ENCODE assay signal across 11 cellular contexts in genomic region chr10:3808689-3809199, GRCh38. TPM values are rescaled to one million over a fixed set of nuclear protein-coding genes. Genes with fewer than 3 reads are reported as not detected.
A peak's percentile ranks its signal among the peaks of the same experiment; 100 is the strongest.
DNase-seq lines count a peak whose midpoint lies in the region; ATAC-seq and TF ChIP-seq lines count a peak whose summit lies in the region.
"Had no signal": no experiment of that assay in that cellular context is flagged by ENCODE, and none has a peak within 500 bp of the region (broad histone marks: within the 10 kb centered on the region; RNA-seq: fewer than 3 reads in every experiment).

No MANE protein-coding gene starts in this region.

- H3K36me3 Mint-ChIP-seq in natural killer cell treated with Interleukin-12 subunit alpha and Interleukin-12 subunit beta and Interleukin-15 and Interleukin-18, amount 100 ng/mL, for 72 hours = no peaks in the 10 kb centered on the region

- H2BK120ac ChIP-seq in IMR-90 (ENCODE audit: low read depth, low read length) = peak overlapping the region; percentile 100

- dilution Hi-C loops in IMR-90 (cut with HindIII; ENCODE audit: low sequenced_read_pairs, unreplicated experiment) = no loop called here

- peak overlapping the region; percentile 90 for H2BK15ac ChIP-seq in IMR-90 (ENCODE audit: low read depth, low read length)

- peaks cover 33% of the 10 kb centered on the region for H3K9me1 ChIP-seq in IMR-90 (ENCODE audit: insufficient read depth, low read length)

- no peaks in the 10 kb centered on the region for H3K36me3 ChIP-seq in ACC112 (ENCODE audit: insufficient read depth, low read length)
- H3K36me3 ChIP-seq in IMR-90 (ENCODE audit: control insufficient read depth, insufficient read depth, low read length) = no peaks in the 10 kb centered on the region
- H3K36me3 ChIP-seq in colonic mucosa = no peaks in the 10 kb centered on the region

- 89% methylated on average over 4 of the region's 6 CpGs; no CpG with 5 or more reads in 1 of the 2 experiments for WGBS in IMR-90 (ENCODE audit: extremely low coverage in 2 of 2, insufficient read length in 1 of 2), 2 experiments

- no peak for ATAC-seq in IMR-90 (ENCODE audit: low read depth)
- ATAC-seq in natural killer cell treated with Interleukin-12 subunit alpha and Interleukin-12 subunit beta and Interleukin-15 and Interleukin-18, amount 100 ng/mL, for 72 hours = no peak

- peak overlapping the region; percentile 97 for H2AK5ac ChIP-seq in IMR-90 (ENCODE audit: low read depth, low read length)

- no peak overlapping the region for H3K27ac Mint-ChIP-seq in natural killer cell treated with Interleukin-12 subunit alpha and Interleukin-12 subunit beta and Interleukin-15 and Interleukin-18, amount 100 ng/mL, for 72 hours

- H3K4me3 ChIP-seq in ACC112 (ENCODE audit: low read depth, low read length) = no peak overlapping the region
- H3K4me3 ChIP-seq in IMR-90 (ENCODE audit: insufficient read depth, low read depth, low read length) = no peak overlapping the region
- H3K4me3 ChIP-seq in colonic mucosa = no peak overlapping the region

- H3K4ac ChIP-seq in IMR-90 (ENCODE audit: low read depth, low read length) = peak overlapping the region; percentile 90

- peaks cover 0 to 35% of the 10 kb centered on the region in 2 experiments; a peak in 3 of 4 replicates for H3K79me1 ChIP-seq in IMR-90 (ENCODE audit: low read depth in 1 of 2, low read length in 2 of 2)

- no peak overlapping the region for H2AK9ac ChIP-seq in IMR-90 (replicated peaks; ENCODE audit: low read depth, low read length, poor library complexity)

- peaks cover 50 to 71% of the 10 kb centered on the region in 2 donors for H3K4me1 Mint-ChIP-seq in natural killer cell treated with Interleukin-12 subunit alpha and Interleukin-12 subunit beta and Interleukin-15 and Interleukin-18, amount 100 ng/mL, for 72 hours (ENCODE audit: low read depth in 2 of 2)

- no peak for DNase-seq in IMR-90
- DNase-seq in colonic mucosa = no peak
- DNase-seq in natural killer cell treated with Interleukin-12 subunit alpha and Interleukin-12 subunit beta and Interleukin-15 and Interleukin-18, amount 100 ng/mL, for 72 hours (ENCODE audit: low spot score) = no peak
- no peak for DNase-seq in GM03348 (ENCODE audit: low spot score)
- no peak for DNase-seq in GDM1 (lab: John Stamatoyannopoulos, UW)
- DNase-seq in DMS153 treated with DMSO at 0.1 percent for 48 hours (lab: John Stamatoyannopoulos, UW; ENCODE audit: unreplicated experiment) = no peak
- DNase-seq in effector CD4-positive, alpha-beta T cell = no peak
- DNase-seq: COR-L47, left colon, NCI-H748 treated with DMSO at 0.1 percent for 48 hours had no signal

- no peaks in the 10 kb centered on the region for H3K9me3 Mint-ChIP-seq in natural killer cell treated with Interleukin-12 subunit alpha and Interleukin-12 subunit beta and Interleukin-15 and Interleukin-18, amount 100 ng/mL, for 72 hours

- no peak for TF ChIP-seq POLR2A in IMR-90 (IDR thresholded peaks at IDR 0.05; ENCODE audit: low read depth, low read length)

- TF ChIP-seq CTCF in IMR-90 (conservative IDR thresholded peaks at IDR 0.05; ENCODE audit: low read depth, low read length) (no peak), colonic mucosa (IDR thresholded peaks at IDR 0.05) (no peak)

- POLR2A ChIA-PET in IMR-90 (lab: Charles Lee; ENCODE audit: unreplicated experiment) = interaction anchor here (0.6 kb wide), 1 partner anchor 87 kb away, joined by 3 read pairs; no protein-coding TSS in a partner anchor

- peak overlapping the region; percentile 80 for H3K23ac ChIP-seq in IMR-90 (ENCODE audit: low read depth, low read length)

- peak overlapping the region; percentile 91 for H2BK20ac ChIP-seq in IMR-90 (ENCODE audit: low read depth, low read length)

- intact Hi-C loops in IMR-90 (cut with micrococcal nuclease) = no loop called here
- intact Hi-C loops in colonic mucosa (cut with DNase I) = no loop called here

- in situ Hi-C loops in IMR-90 (cut with MboI; ENCODE audit: low sequenced_read_pairs) = loop anchor here (5.0 kb wide), 1 partner anchor 79 kb away; no protein-coding TSS in a partner anchor

- peak overlapping the region; percentile 42 for H2BK5ac ChIP-seq in IMR-90 (ENCODE audit: low read depth, low read length, poor library complexity, severe bottlenecking)

- no peak overlapping the region for H3K56ac ChIP-seq in IMR-90 (ENCODE audit: extremely low read depth, insufficient read depth, low read length)

- H4K5ac ChIP-seq in IMR-90 (ENCODE audit: low read depth, low read length) = no peak overlapping the region

- H4K20me1 ChIP-seq in IMR-90 (ENCODE audit: insufficient read depth, low read length) = no peaks in the 10 kb centered on the region

- H3K9ac ChIP-seq in IMR-90 (ENCODE audit: low read depth, low read length) (no peak overlapping the region), colonic mucosa (ENCODE audit: low read depth in 2 of 2, low read length in 2 of 2) (peak overlapping the region; percentile 40 to 74)

- peak overlapping the region; percentile 58 for H4K91ac ChIP-seq in IMR-90 (ENCODE audit: insufficient read depth, low read depth, low read length)

- peak overlapping the region; percentile 65 for H3K4me3 Mint-ChIP-seq in natural killer cell treated with Interleukin-12 subunit alpha and Interleukin-12 subunit beta and Interleukin-15 and Interleukin-18, amount 100 ng/mL, for 72 hours

- H3K9me3 ChIP-seq in IMR-90 (ENCODE audit: control insufficient read depth, insufficient read depth, low read length) (no peaks in the 10 kb centered on the region), colonic mucosa (no peaks in the 10 kb centered on the region)

- no peaks in the 10 kb centered on the region for H3K79me2 ChIP-seq in ACC112 (ENCODE audit: control insufficient read depth, insufficient read depth, low read length, unreplicated experiment)

- CTCF ChIA-PET in IMR-90 (lab: Yijun Ruan, JAX) = no interaction called here

- H2AFZ ChIP-seq in ACC112 (ENCODE audit: low read length, unreplicated experiment) (no peak overlapping the region), IMR-90 (replicated peaks; ENCODE audit: low read length, poor library complexity) (no peak overlapping the region)

- H3K14ac ChIP-seq in IMR-90 (replicated peaks; ENCODE audit: low read depth, low read length) = peak overlapping the region; percentile 60

- H3K27me3 ChIP-seq in ACC112 (ENCODE audit: insufficient read depth, low read length) (no peaks in the 10 kb centered on the region), IMR-90 (ENCODE audit: control insufficient read depth, insufficient read depth, low read length) (no peaks in the 10 kb centered on the region), colonic mucosa (no peaks in the 10 kb centered on the region)

- peak overlapping the region; percentile 100 for H3K27ac ChIP-seq in ACC112 (ENCODE audit: low read depth, low read length)
- H3K27ac ChIP-seq in IMR-90 (ENCODE audit: insufficient read depth, low read length) = no peak overlapping the region
- peak overlapping the region; percentile 91 for H3K27ac ChIP-seq in colonic mucosa

- H4K8ac ChIP-seq in IMR-90 (ENCODE audit: low read depth in 2 of 2, low read length in 2 of 2) = peak overlapping the region; percentile 7 to 20; a peak in 2 of 4 replicates

- BruUV-seq in IMR-90 (replicated peaks; lab: Mats Ljungman, UMichigan) = no TSS peak

- H3K18ac ChIP-seq in IMR-90 (ENCODE audit: low read depth, low read length) = peak overlapping the region; percentile 60; the same call in 1 of the 2 replicates

- no peak for TF ChIP-seq RAD21 in IMR-90 (IDR thresholded peaks at IDR 0.05; ENCODE audit: low read length)

- H3K27me3 Mint-ChIP-seq in natural killer cell treated with Interleukin-12 subunit alpha and Interleukin-12 subunit beta and Interleukin-15 and Interleukin-18, amount 100 ng/mL, for 72 hours = no peaks in the 10 kb centered on the region

- H3K4me2 ChIP-seq in IMR-90 (ENCODE audit: low read depth, low read length) = no peak overlapping the region

- H3K4me1 ChIP-seq in ACC112 (ENCODE audit: control insufficient read depth, insufficient read depth, low read length, unreplicated experiment) (peaks cover 88% of the 10 kb centered on the region), IMR-90 (ENCODE audit: control insufficient read depth, insufficient read depth, low read length) (peaks cover 39% of the 10 kb centered on the region), colonic mucosa (peaks cover 17% of the 10 kb centered on the region)

TF ChIP-seq in IMR-90, 13 proteins besides CTCF, POLR2A, EP300 and RAD21 (continues in another document):
- TF ChIP-seq CHD1 (IDR thresholded peaks at IDR 0.05; ENCODE audit: low read depth, low read length) (no peak), ELK1 (IDR thresholded peaks at IDR 0.05; ENCODE audit: borderline replicate concordance, low read depth, low read length) (no peak), BHLHE40 (IDR thresholded peaks at IDR 0.05; ENCODE audit: low read depth, low read length) (no peak), MAFK (IDR thresholded peaks at IDR 0.05; ENCODE audit: low read depth, low read length) (no peak), MXI1 (IDR thresholded peaks at IDR 0.05; ENCODE audit: borderline replicate concordance, low read depth, low read length) (no peak), NFE2L2 (IDR thresholded peaks at IDR 0.05; ENCODE audit: low read depth, low read length) (no peak), CEBPB (IDR thresholded peaks at IDR 0.05; ENCODE audit: low read depth, low read length) (no peak), SMC3 (IDR thresholded peaks at IDR 0.05; ENCODE audit: low read depth, low read length) (no peak)
- TF ChIP-seq, protein P1, sequence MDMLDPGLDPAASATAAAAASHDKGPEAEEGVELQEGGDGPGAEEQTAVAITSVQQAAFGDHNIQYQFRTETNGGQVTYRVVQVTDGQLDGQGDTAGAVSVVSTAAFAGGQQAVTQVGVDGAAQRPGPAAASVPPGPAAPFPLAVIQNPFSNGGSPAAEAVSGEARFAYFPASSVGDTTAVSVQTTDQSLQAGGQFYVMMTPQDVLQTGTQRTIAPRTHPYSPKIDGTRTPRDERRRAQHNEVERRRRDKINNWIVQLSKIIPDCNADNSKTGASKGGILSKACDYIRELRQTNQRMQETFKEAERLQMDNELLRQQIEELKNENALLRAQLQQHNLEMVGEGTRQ (IDR thresholded peaks at IDR 0.05; ENCODE audit: low read depth, low read length) = no peak

RNA-seq across cellular contexts. Expression of gene KLF6, which starts 23.7 kb away (rescaled TPM):
- 69.0 and 98.6 TPM in 2 replicates for total RNA-seq in IMR-90 (2012; rRNA removed)
- polyA plus RNA-seq in IMR-90 (2012; rRNA removed) = 123 and 175 TPM in 2 replicates
- 70.4 and 114 TPM in 2 replicates for polyA plus RNA-seq in IMR-90 (2012; cell fraction: cytosol; rRNA removed)
- polyA plus RNA-seq in IMR-90 (2012; cell fraction: nucleus; rRNA removed; ENCODE audit: low replicate concordance) = 720 and 827 TPM in 2 replicates
- total RNA-seq in colonic mucosa = 100 to 1,000 TPM; 106 to 299 TPM
- 100 to 1,000 TPM; 225 to 236 TPM for total RNA-seq in natural killer cell treated with Interleukin-12 subunit alpha and Interleukin-12 subunit beta and Interleukin-15 and Interleukin-18, amount 100 ng/mL, for 72 hours
